In the genomic region with DNA sequence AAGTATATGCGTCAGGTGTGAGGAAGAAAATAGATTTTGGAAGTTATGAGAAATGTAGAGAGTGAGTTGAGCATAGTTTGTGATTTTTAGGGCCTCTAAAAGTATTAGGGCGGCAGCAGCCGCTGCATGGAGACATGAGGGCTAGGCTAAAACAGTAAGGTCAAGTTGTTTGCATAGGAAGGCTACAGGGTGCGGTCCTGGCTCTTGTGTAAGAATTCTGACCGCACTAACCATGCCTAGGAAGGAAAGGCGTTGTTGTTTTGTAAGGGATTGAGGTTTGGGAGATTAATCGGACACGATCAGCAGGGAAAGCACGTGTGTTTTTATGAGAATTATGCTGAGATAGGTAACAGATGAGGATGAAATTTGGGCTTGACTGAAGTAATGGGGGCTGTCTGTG, we compare ENCODE assay signal across 3 cellular contexts. TPM values are rescaled to one million over a fixed set of nuclear protein-coding genes. Genes with fewer than 3 reads are reported as not detected.
"Had no signal": no experiment of that assay in that cellular context is flagged by ENCODE, and none has a peak within 500 bp of the region (broad histone marks: within the 10 kb centered on the region; RNA-seq: fewer than 3 reads in every experiment).

No MANE protein-coding gene starts in this region.

RNA-seq across cellular contexts. Expression of a gene that starts 6.8 kb away (rescaled TPM):
- total RNA-seq: HepG2, HT1080, SJCRH30 had no signal
- polyA plus RNA-seq: HepG2 had no signal
